21 cellular contexts compared by ENCODE assay signal in genomic region chr13:114266241-114266640, GRCh38.
"Had no signal": no experiment of that assay in that cellular context is flagged by ENCODE, and none has a peak within 500 bp of the region (broad histone marks: within the 10 kb centered on the region; RNA-seq: fewer than 3 reads in every experiment).

No MANE protein-coding gene starts in this region.

- H3K9me3 ChIP-seq: breast epithelium, lower lobe of right lung, prostate gland, right atrium auricular region had no signal

- H3K9me3 Mint-ChIP-seq: activated naive CD8-positive, alpha-beta T cell treated with anti-CD3 and anti-CD28 coated beads, Interleukin-2, amount 50 U/mL, for 24 hours; activated T-helper 2 cell treated with anti-CD3 and anti-CD28 coated beads, Interferon-gamma antibody, Interleukin-2, Interleukin-4, amounts not matched to agents 10 μg/mL and 5 μg/mL and 100 μg/mL, durations not matched to agents 14 hours and 24 hours and 36 hours; stimulated activated naive B cell treated with anti-CD40 and anti-IgM and Interleukin-4, amounts not matched to agents 10 μg/mL and 1 μg/mL and 100 μg/mL, for 72 hours; WTC11 had no signal

- H3K4me1 ChIP-seq: breast epithelium, lower lobe of right lung, prostate gland had no signal

- H3K4me1 Mint-ChIP-seq: WTC11 had no signal

- H3K4me3 Mint-ChIP-seq: activated CD4-positive, alpha-beta T cell treated with anti-CD3 and anti-CD28 coated beads for 36 hours; activated CD8-positive, alpha-beta memory T cell treated with anti-CD3 and anti-CD28 coated beads, Interleukin-2, amount 10 ng/mL, durations not matched to agents 7 days and 5 days; activated naive CD8-positive, alpha-beta T cell treated with anti-CD3 and anti-CD28 coated beads, Interleukin-2, amount 50 U/mL, for 24 hours; nephron progenitor cell; stimulated activated naive B cell treated with anti-CD40 and anti-IgM and Interleukin-4, amounts not matched to agents 10 μg/mL and 1 μg/mL and 100 μg/mL, for 72 hours; T-helper 2 cell treated with Interferon-gamma antibody and Interleukin-4, amounts not matched to agents 5 μg/mL and 100 μg/mL, for 36 hours; WTC11 had no signal

- H3K27ac Mint-ChIP-seq: activated CD4-positive, alpha-beta T cell treated with anti-CD3 and anti-CD28 coated beads for 36 hours; activated naive CD8-positive, alpha-beta T cell treated with anti-CD3 and anti-CD28 coated beads, Interleukin-2, amount 50 U/mL, for 24 hours; activated T-helper 2 cell treated with anti-CD3 and anti-CD28 coated beads, Interferon-gamma antibody, Interleukin-2, Interleukin-4, amounts not matched to agents 10 μg/mL and 5 μg/mL and 100 μg/mL, durations not matched to agents 14 hours and 24 hours and 36 hours; nephron progenitor cell; stimulated activated naive B cell treated with anti-CD40 and anti-IgM and Interleukin-4, amounts not matched to agents 10 μg/mL and 1 μg/mL and 100 μg/mL, for 72 hours; T-helper 2 cell treated with Interferon-gamma antibody and Interleukin-4, amounts not matched to agents 5 μg/mL and 100 μg/mL, for 36 hours; WTC11 had no signal

- DNase-seq: activated CD4-positive, alpha-beta T cell treated with anti-CD3 and anti-CD28 coated beads for 36 hours; activated CD4-positive, alpha-beta T cell treated with anti-CD3 and anti-CD28 coated beads, Interleukin-2, amount 50 U/mL, for 48 hours; activated CD8-positive, alpha-beta memory T cell treated with anti-CD3 and anti-CD28 coated beads, Interleukin-2, amount 10 ng/mL, durations not matched to agents 7 days and 5 days; activated naive CD4-positive, alpha-beta T cell treated with Interleukin-2 at 50 U/mL for 16 hours; activated naive CD8-positive, alpha-beta T cell treated with anti-CD3 and anti-CD28 coated beads, Interleukin-2, amount 50 U/mL, for 24 hours; anterior cingulate cortex; cortex of kidney; hypothalamus; lower lobe of right lung; nephron progenitor cell; occipital lobe; small intestine; stimulated activated CD4-positive, alpha-beta T cell treated with anti-CD3 and anti-CD28 coated beads, Interleukin-4, amount 100 ng/mL, for 24 hours; stimulated activated naive B cell treated with anti-CD40 and anti-IgM and Interleukin-4, amounts not matched to agents 10 μg/mL and 1 μg/mL and 100 μg/mL, for 72 hours; SW 1271 had no signal

- H3K36me3 ChIP-seq: breast epithelium had no signal

- H3K27me3 Mint-ChIP-seq: activated CD4-positive, alpha-beta T cell treated with anti-CD3 and anti-CD28 coated beads for 36 hours; activated CD8-positive, alpha-beta memory T cell treated with anti-CD3 and anti-CD28 coated beads, Interleukin-2, amount 10 ng/mL, durations not matched to agents 7 days and 5 days; activated naive CD8-positive, alpha-beta T cell treated with anti-CD3 and anti-CD28 coated beads, Interleukin-2, amount 50 U/mL, for 24 hours; stimulated activated naive B cell treated with anti-CD40 and anti-IgM and Interleukin-4, amounts not matched to agents 10 μg/mL and 1 μg/mL and 100 μg/mL, for 72 hours had no signal

- H3K27ac ChIP-seq: breast epithelium, lower lobe of right lung, prostate gland, right atrium auricular region had no signal

- H3K27me3 ChIP-seq: breast epithelium, right atrium auricular region had no signal

- H3K4me3 ChIP-seq: breast epithelium, lower lobe of right lung, prostate gland, right atrium auricular region had no signal
